Comparison of ENCODE assay signal across 8 cellular contexts in the genomic region with DNA sequence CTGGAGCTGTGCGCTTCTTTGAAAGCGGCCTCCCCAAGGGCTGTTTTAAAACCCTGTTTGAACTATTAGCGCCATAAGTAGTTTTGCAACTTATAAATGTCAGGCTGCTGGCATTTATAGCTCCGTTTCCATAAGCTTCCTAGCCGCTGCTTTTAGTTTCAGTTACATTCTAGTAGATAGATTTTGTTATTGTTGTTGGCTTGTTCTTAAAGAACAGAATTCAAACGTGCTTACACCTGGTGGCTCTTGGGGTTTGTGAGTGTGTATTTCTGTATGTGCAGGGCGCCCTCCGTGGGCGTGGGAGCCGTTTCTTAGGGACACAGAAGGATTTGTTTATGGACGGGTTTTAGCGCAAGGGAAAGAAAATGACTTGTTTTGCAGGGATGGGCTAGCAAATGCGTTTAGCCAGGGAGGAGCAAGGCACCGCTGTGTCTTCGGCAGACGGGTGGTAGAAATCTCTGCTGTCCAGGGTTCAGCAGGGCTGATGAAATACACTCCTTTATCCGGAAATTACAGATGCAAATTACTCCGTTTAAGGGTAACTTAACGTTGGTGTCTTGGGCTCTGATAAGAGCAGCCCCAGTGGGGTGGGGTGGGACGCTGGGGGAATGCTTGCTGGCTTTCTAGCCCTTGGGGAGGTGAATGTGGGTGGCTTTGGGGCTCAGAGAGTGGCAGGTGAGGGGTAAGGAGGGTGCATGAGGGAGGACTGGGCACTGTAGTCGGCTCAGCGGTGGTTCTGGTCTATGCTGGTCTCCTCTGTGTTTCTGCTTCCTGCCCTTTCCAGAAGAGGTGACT. TPM values are rescaled to one million over a fixed set of nuclear protein-coding genes. Genes with fewer than 3 reads are reported as not detected.
DNase-seq lines count a peak whose midpoint lies in the region; ATAC-seq and TF ChIP-seq lines count a peak whose summit lies in the region.

No MANE protein-coding gene starts in this region.

- no peak for TF ChIP-seq EP300 in sigmoid colon (IDR thresholded peaks at IDR 0.05)

- TF ChIP-seq POLR2A in sigmoid colon (IDR thresholded peaks at IDR 0.05) = no peak

- peaks cover 18% of the 10 kb centered on the region for H3K4me1 Mint-ChIP-seq in T-helper 17 cell

- H3K27me3 ChIP-seq in sigmoid colon = peaks cover 8 to 71% (median 46%) of the 10 kb centered on the region in 3 donors

- H3K36me3 ChIP-seq in HEK293 (ENCODE audit: control insufficient read depth in 2 of 2, insufficient read depth in 1 of 2, low read length in 2 of 2) = no peaks in the 10 kb centered on the region
- H3K36me3 ChIP-seq in sigmoid colon = no peaks in the 10 kb centered on the region

- H3K27ac Mint-ChIP-seq in T-helper 17 cell = peak overlapping the region; percentile 27

- H3K27ac ChIP-seq in HEK293 (ENCODE audit: extremely low read depth, low read depth, low read length) (no peak overlapping the region; the same call in 1 of the 2 replicates), sigmoid colon (no peak overlapping the region)

- H3K9me3 ChIP-seq in HEK293 (ENCODE audit: control insufficient read depth, insufficient read depth, low read depth, low read length) (no peaks in the 10 kb centered on the region), T-helper 17 cell (ENCODE audit: control insufficient read depth, low read length, poor library complexity, severe bottlenecking) (no peaks in the 10 kb centered on the region), sigmoid colon (no peaks in the 10 kb centered on the region)

- POLR2A ChIA-PET in HEK293 (lab: Yijun Ruan, JAX) = interaction anchor here (0.6 kb wide), 1 partner anchor 1709 kb away, joined by 3 read pairs; no protein-coding TSS in a partner anchor

- H3K4me1 ChIP-seq in HEK293 (ENCODE audit: control insufficient read depth, insufficient read depth, low read length) = 0 out of 2 replicates have a peak, but pooled peaks cover 2% of the 10 kb centered on the region
- H3K4me1 ChIP-seq in sigmoid colon = peaks cover 0 to 22% (median 20%) of the 10 kb centered on the region in 4 donors

- TF ChIP-seq CTCF in HEK293 (tag by site-specific recombination; IDR thresholded peaks at IDR 0.05) = 0 out of 2 replicates have a peak, but pooled peaks have one; percentile 16
- TF ChIP-seq CTCF in foreskin fibroblast (IDR thresholded peaks at IDR 0.05; ENCODE audit: low read depth, low read length) = no peak
- TF ChIP-seq CTCF in sigmoid colon (IDR thresholded peaks at IDR 0.05) = no peak

- intact Hi-C loops in sigmoid colon (cut with DNase I) = no loop called here

- ATAC-seq in T-helper 17 cell = peak; percentile 25
- ATAC-seq in HG03196 (IDR thresholded peaks at IDR 0.05; ENCODE audit: unreplicated experiment) = no peak

- DNase-seq in DMS114 treated with DMSO at 0.1 percent for 48 hours (lab: John Stamatoyannopoulos, UW; ENCODE audit: unreplicated experiment) (peak; percentile 41), T-helper 17 cell (no peak), foreskin fibroblast (peak; percentile 3 to 13), sigmoid colon (no peak), DMS153 treated with DMSO at 0.1 percent for 48 hours (lab: John Stamatoyannopoulos, UW; ENCODE audit: unreplicated experiment) (no peak), NAMALWA (ENCODE audit: low spot score) (no peak)

- CTCF ChIA-PET in HEK293 (lab: Yijun Ruan, JAX) = interaction anchor here (0.6 to 2.9 kb wide), 9 partner anchors 8 to 146 kb away, joined by 3 to 7 read pairs (median 4); no protein-coding TSS in a partner anchor

- WGBS in sigmoid colon, 2 donors = 4 to 6% methylated on average over 22 of the region's 22 CpGs

- H3K36me3 Mint-ChIP-seq in T-helper 17 cell (ENCODE audit: low read depth) = peaks cover 15% of the 10 kb centered on the region

- H3K27me3 Mint-ChIP-seq in T-helper 17 cell = peaks cover 89% of the 10 kb centered on the region

- H3K4me3 Mint-ChIP-seq in T-helper 17 cell = peak overlapping the region; percentile 95

- peak overlapping the region; percentile 36 for H3K4me3 ChIP-seq in HEK293 (ENCODE audit: low read depth, low read length)
- H3K4me3 ChIP-seq in foreskin fibroblast (ENCODE audit: low read depth in 1 of 2, low read length in 2 of 2) = peak overlapping the region; percentile 45 to 55
- peak overlapping the region; percentile 21 to 55 (median 43) for H3K4me3 ChIP-seq in sigmoid colon

TF ChIP-seq in HEK293, 187 proteins besides CTCF, POLR2A, EP300 and RAD21:
- TF ChIP-seq ZNF292 (tag by site-specific recombination; IDR thresholded peaks at IDR 0.05; ENCODE audit: borderline replicate concordance, low read depth) = no peak
- TF ChIP-seq ZNF510 (tag by site-specific recombination; IDR thresholded peaks at IDR 0.05; ENCODE audit: insufficient replicate concordance) = no peak
- TF ChIP-seq ZNF670 (tag by site-specific recombination; IDR thresholded peaks at IDR 0.05; ENCODE audit: low read depth) = no peak
- no peak for TF ChIP-seq ZNF221 (tag by site-specific recombination; IDR thresholded peaks at IDR 0.05; ENCODE audit: borderline replicate concordance)
- peak; percentile 50 for TF ChIP-seq ZNF341 (tag by site-specific recombination; IDR thresholded peaks at IDR 0.05; ENCODE audit: low read depth)
- peak; percentile 56; the same call in 1 of the 2 replicates for TF ChIP-seq ZBTB48 (tag by site-specific recombination; IDR thresholded peaks at IDR 0.05)
- TF ChIP-seq ZNF335 (tag by site-specific recombination; conservative IDR thresholded peaks at IDR 0.05) = peak; percentile 69

RNA-seq across cellular contexts. Expression of gene SV2B, which starts 0.7 kb away (rescaled TPM):
- total RNA-seq in T-helper 17 cell = under 1 TPM in 1 of 2 donors, not detected in 1; 0.10 TPM
- total RNA-seq in sigmoid colon = 1 to 10 TPM; 2.5 to 5.0 (median 3.6) TPM
- 1 to 10 TPM in 1 of 3 donors, not detected in 2; 2.0 TPM for polyA plus RNA-seq in sigmoid colon

Comparison
In these comparisons a context has a peak if more than half of its experiments do, and no peak if none do; other contexts are left out.
1. DNase-seq: peak in DMS114 treated with DMSO at 0.1 percent for 48 hours (single experiment) and foreskin fibroblast (2 of 2); none in T-helper 17 cell (0 of 3), sigmoid colon (single experiment), DMS153 treated with DMSO at 0.1 percent for 48 hours (single experiment) and NAMALWA (single experiment).
2. Peak in every context shown above with its lines, with median percentiles within 50 percentile points of each other: H3K4me3 ChIP-seq.